ENCODE assay signal across 16 cellular contexts in the genomic region with DNA sequence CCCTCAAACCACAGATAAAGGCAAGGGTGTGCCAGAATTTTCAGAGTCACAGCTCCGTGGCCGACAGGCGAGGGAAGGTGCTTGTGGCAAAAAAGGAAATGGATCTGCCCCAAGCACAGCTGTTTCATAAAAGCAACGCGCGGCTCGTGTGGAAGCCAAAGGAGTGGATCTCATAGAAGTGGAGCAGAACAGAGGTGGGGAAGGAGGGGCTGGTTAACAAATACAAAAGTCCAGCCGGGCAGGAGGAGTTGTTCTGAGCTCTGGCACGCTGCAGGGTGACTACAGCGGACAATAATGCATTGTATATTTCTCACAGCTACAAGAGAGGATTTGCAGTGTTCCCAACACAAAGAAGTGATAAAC.
A peak's percentile ranks its signal among the peaks of the same experiment; 100 is the strongest.
DNase-seq lines count a peak whose midpoint lies in the region; TF ChIP-seq lines count a peak whose summit lies in the region.
"Had no signal": no experiment of that assay in that cellular context is flagged by ENCODE, and none has a peak within 500 bp of the region (broad histone marks: within the 10 kb centered on the region; RNA-seq: fewer than 3 reads in every experiment).

No MANE protein-coding gene starts in this region.

- H2AK5ac ChIP-seq in H9 (ENCODE audit: insufficient read length, low read length) = no peak overlapping the region

- no peak overlapping the region for H3K23ac ChIP-seq in H9 (ENCODE audit: insufficient read length, low read depth, low read length)

- no peak overlapping the region for H3K4me3 Mint-ChIP-seq in H9
- no peak overlapping the region for H3K4me3 Mint-ChIP-seq in endodermal cell
- H3K4me3 Mint-ChIP-seq: activated naive CD8-positive, alpha-beta T cell treated with anti-CD3 and anti-CD28 coated beads, Interleukin-2, amount 10 ng/mL, durations not matched to agents 7 days and 5 days had no signal

- peak; percentile 14 for DNase-seq in H9
- no peak for DNase-seq in endodermal cell
- DNase-seq in midbrain (lab: John Stamatoyannopoulos, UW) = peak; percentile 49
- DNase-seq in stomach = peak; percentile 24
- no peak for DNase-seq in DMS79 (lab: John Stamatoyannopoulos, UW)
- no peak for DNase-seq in HUDEP-2 (lab: John Stamatoyannopoulos, UW; ENCODE audit: unreplicated experiment in 76 of 76)
- no peak for DNase-seq in GM13977 (ENCODE audit: low spot score)
- no peak for DNase-seq in NCI-H1092 treated with DMSO at 0.1 percent for 48 hours (lab: John Stamatoyannopoulos, UW)
- DNase-seq: activated naive CD8-positive, alpha-beta T cell treated with anti-CD3 and anti-CD28 coated beads, Interleukin-2, amount 10 ng/mL, durations not matched to agents 7 days and 5 days; activated T-cell treated with anti-CD3 and anti-CD28 coated beads for 4 hours; cerebellar nuclear complex; NCI-H187; NCI-H524; stimulated activated CD4-positive, alpha-beta T cell treated with anti-CD3 and anti-CD28 coated beads, Interleukin-12 subunit alpha, Interleukin-12 subunit beta, amount 100 ng/mL, for 4 hours; T-helper 1 cell had no signal

- no peak overlapping the region for H2BK15ac ChIP-seq in H9 (ENCODE audit: low read depth, low read length)

- TF ChIP-seq CTCF in H9 (conservative IDR thresholded peaks at IDR 0.05) (no peak), endodermal cell (conservative IDR thresholded peaks at IDR 0.05) (no peak), stomach (IDR thresholded peaks at IDR 0.05) (no peak), GM13977 (IDR thresholded peaks at IDR 0.05; ENCODE audit: extremely low read depth, insufficient read depth, missing control alignments) (no peak)

- H3K9ac ChIP-seq in H9 (ENCODE audit: extremely low read depth, insufficient read length, low read length) = no peak overlapping the region
- no peak overlapping the region for H3K9ac ChIP-seq in endodermal cell (ENCODE audit: extremely low read depth, low read length, poor library complexity, severe bottlenecking)

- no peak overlapping the region for H4K91ac ChIP-seq in H9 (ENCODE audit: insufficient read length, low read depth, low read length)

- no peak overlapping the region for H2BK20ac ChIP-seq in H9 (ENCODE audit: low read depth, low read length, poor library complexity, severe bottlenecking)

- no peak overlapping the region for H2BK5ac ChIP-seq in H9 (ENCODE audit: insufficient read length, low read length)

- H3K4me2 ChIP-seq in H9 (ENCODE audit: insufficient read depth, insufficient read length, low read length) = no peak overlapping the region
- H3K4me2 ChIP-seq: hepatocyte had no signal

- no peaks in the 10 kb centered on the region for H3K79me2 ChIP-seq in H9 (ENCODE audit: insufficient read depth, low read length)
- H3K79me2 ChIP-seq: hepatocyte had no signal

- H3K27me3 Mint-ChIP-seq in H9 (ENCODE audit: low read depth) (peaks cover 2% of the 10 kb centered on the region; the same call in 1 of the 2 replicates), endodermal cell (ENCODE audit: insufficient read depth) (no peaks in the 10 kb centered on the region)
- H3K27me3 Mint-ChIP-seq: activated naive CD8-positive, alpha-beta T cell treated with anti-CD3 and anti-CD28 coated beads, Interleukin-2, amount 10 ng/mL, durations not matched to agents 7 days and 5 days had no signal

- H3K27me3 ChIP-seq in H9 (ENCODE audit: insufficient read depth, low read length) (no peaks in the 10 kb centered on the region), endodermal cell (ENCODE audit: control insufficient read depth, insufficient read depth, low read length, poor library complexity, severe bottlenecking) (no peaks in the 10 kb centered on the region), stomach (no peaks in the 10 kb centered on the region)
- H3K27me3 ChIP-seq: hepatocyte had no signal

- no peak overlapping the region for H3K27ac Mint-ChIP-seq in H9
- no peak overlapping the region for H3K27ac Mint-ChIP-seq in endodermal cell
- H3K27ac Mint-ChIP-seq: activated naive CD8-positive, alpha-beta T cell treated with anti-CD3 and anti-CD28 coated beads, Interleukin-2, amount 10 ng/mL, durations not matched to agents 7 days and 5 days had no signal

- no peaks in the 10 kb centered on the region for H3K79me1 ChIP-seq in H9 (ENCODE audit: insufficient read depth, low read depth, low read length, poor library complexity, severe bottlenecking)

- H2BK120ac ChIP-seq in H9 (ENCODE audit: low read depth, low read length, poor library complexity, severe bottlenecking) = no peak overlapping the region

- H4K5ac ChIP-seq in H9 (ENCODE audit: insufficient read length, low read depth, low read length) = no peak overlapping the region

- no peak overlapping the region for H4K8ac ChIP-seq in H9 (replicated peaks; ENCODE audit: insufficient read length, low read depth, low read length)

- in situ Hi-C loops in GM13977 (cut with MboI; ENCODE audit: low pct_unique_long_range_greater_than_20kb, low sequenced_read_pairs, unreplicated experiment) = no loop called here

- H3K4me1 ChIP-seq in H9 (ENCODE audit: insufficient read depth, low read length) = no peaks in the 10 kb centered on the region
- no peaks in the 10 kb centered on the region for H3K4me1 ChIP-seq in endodermal cell (ENCODE audit: control insufficient read depth, insufficient read depth, low read length)
- peaks cover 0 to 23% (median 8%) of the 10 kb centered on the region in 4 donors for H3K4me1 ChIP-seq in stomach

- H3K4me1 Mint-ChIP-seq in H9 (peaks cover 0 to 14% of the 10 kb centered on the region in 2 experiments; a peak in 1 of 4 replicates), endodermal cell (no peaks in the 10 kb centered on the region)

- no peak overlapping the region for H3K56ac ChIP-seq in H9 (ENCODE audit: insufficient read length, low read depth, low read length)

- H3K14ac ChIP-seq in H9 (ENCODE audit: insufficient read depth, low read length) = no peak overlapping the region

- H3K36me3 Mint-ChIP-seq in H9 (ENCODE audit: insufficient read depth in 1 of 3, low read depth in 3 of 3) = no peaks in the 10 kb centered on the region
- no peaks in the 10 kb centered on the region for H3K36me3 Mint-ChIP-seq in endodermal cell (ENCODE audit: low read depth)
- H3K36me3 Mint-ChIP-seq: activated naive CD8-positive, alpha-beta T cell treated with anti-CD3 and anti-CD28 coated beads, Interleukin-2, amount 10 ng/mL, durations not matched to agents 7 days and 5 days had no signal

- H3K27ac ChIP-seq in H9 (ENCODE audit: insufficient read length, low read depth, low read length) (no peak overlapping the region), endodermal cell (ENCODE audit: low read depth, low read length) (peak overlapping the region; percentile 74), stomach (no peak overlapping the region)
- H3K27ac ChIP-seq: hepatocyte had no signal

- H3K9me3 ChIP-seq in H9 (ENCODE audit: control insufficient read depth, low read depth, low read length) (no peaks in the 10 kb centered on the region), endodermal cell (ENCODE audit: control insufficient read depth, low read length) (no peaks in the 10 kb centered on the region), stomach (no peaks in the 10 kb centered on the region)

- no peak overlapping the region for H3K4ac ChIP-seq in H9 (ENCODE audit: low read depth, low read length)

- H2AFZ ChIP-seq in H9 (ENCODE audit: low read length) = no peak overlapping the region
- H2AFZ ChIP-seq: hepatocyte had no signal

- no peak overlapping the region for H2BK12ac ChIP-seq in H9 (ENCODE audit: insufficient read length, low read depth, low read length)

- no peak overlapping the region for H3K18ac ChIP-seq in H9 (ENCODE audit: insufficient read length, low read depth, low read length)

- H4K20me1 ChIP-seq in H9 (ENCODE audit: control insufficient read depth, insufficient read depth, insufficient read length) = no peaks in the 10 kb centered on the region

- no peak overlapping the region for H3K4me3 ChIP-seq in endodermal cell (ENCODE audit: low read length)
- no peak overlapping the region for H3K4me3 ChIP-seq in stomach
- H3K4me3 ChIP-seq: hepatocyte had no signal

- H3K9me3 Mint-ChIP-seq in H9 = no peaks in the 10 kb centered on the region
- H3K9me3 Mint-ChIP-seq in endodermal cell = no peaks in the 10 kb centered on the region
- H3K9me3 Mint-ChIP-seq: activated naive CD8-positive, alpha-beta T cell treated with anti-CD3 and anti-CD28 coated beads, Interleukin-2, amount 10 ng/mL, durations not matched to agents 7 days and 5 days had no signal

- TF ChIP-seq POLR2A in stomach (IDR thresholded peaks at IDR 0.05) = no peak

- H3K23me2 ChIP-seq in H9 (ENCODE audit: insufficient read length, low read depth, low read length, poor library complexity, severe bottlenecking) = no peaks in the 10 kb centered on the region

- intact Hi-C loops in stomach (cut with DNase I; ENCODE audit: low total_unique reads) = no loop called here

- TF ChIP-seq EP300 in stomach (IDR thresholded peaks at IDR 0.05) = no peak

- no CpG with 5 or more reads among the region's 10 CpGs for WGBS in H9 (ENCODE audit: extremely low coverage, insufficient read length, low lambda C conversion rate)
- 86 to 96% methylated on average over 7 to 10 of the region's 10 CpGs for WGBS in endodermal cell (ENCODE audit: insufficient coverage in 1 of 2, insufficient read length in 1 of 2), 2 experiments
- 10 to 20% (median 17%) methylated on average over 10 of the region's 10 CpGs for WGBS in stomach, 5 donors

- H3T11ph ChIP-seq in H9 (ENCODE audit: low read length) = no peak overlapping the region

- no peaks in the 10 kb centered on the region for H3K36me3 ChIP-seq in endodermal cell (ENCODE audit: control insufficient read depth, insufficient read depth, low read length)
- H3K36me3 ChIP-seq in stomach = no peaks in the 10 kb centered on the region

Comparison
In these comparisons a context has a peak if more than half of its experiments do, and no peak if none do; other contexts are left out.
1. DNase-seq: peak in H9 (single experiment), midbrain (single experiment) and stomach (single experiment); none in endodermal cell (single experiment), DMS79 (single experiment), HUDEP-2 (0 of 76), GM13977 (single experiment) and NCI-H1092 treated with DMSO at 0.1 percent for 48 hours (single experiment).